In genomic region chr7:47302560-47302959, GRCh38 we compare ENCODE assay signal across 12 cellular contexts.
"Had no signal": no experiment of that assay in that cellular context is flagged by ENCODE, and none has a peak within 500 bp of the region (broad histone marks: within the 10 kb centered on the region; RNA-seq: fewer than 3 reads in every experiment).

No MANE protein-coding gene starts in this region.

- H3K36me3 ChIP-seq: ovary had no signal

- H3K27ac ChIP-seq: ovary, suprapubic skin had no signal

- H3K4me1 ChIP-seq: suprapubic skin had no signal

- H3K36me3 Mint-ChIP-seq: activated naive CD8-positive, alpha-beta T cell treated with anti-CD3 and anti-CD28 coated beads, Interleukin-2, amount 10 ng/mL, durations not matched to agents 7 days and 5 days had no signal

- H3K4me1 Mint-ChIP-seq: activated CD4-positive, alpha-beta memory T cell treated with anti-CD3 and anti-CD28 coated beads, Interleukin-2, amount 10 ng/mL, durations not matched to agents 7 days and 5 days; activated naive CD8-positive, alpha-beta T cell treated with anti-CD3 and anti-CD28 coated beads, Interleukin-2, amount 10 ng/mL, durations not matched to agents 7 days and 5 days; endodermal cell had no signal

- H3K27ac Mint-ChIP-seq: activated CD4-positive, alpha-beta memory T cell treated with anti-CD3 and anti-CD28 coated beads, Interleukin-2, amount 10 ng/mL, durations not matched to agents 7 days and 5 days; activated naive CD8-positive, alpha-beta T cell treated with anti-CD3 and anti-CD28 coated beads, Interleukin-2, amount 10 ng/mL, durations not matched to agents 7 days and 5 days; endodermal cell had no signal

- H3K9me3 Mint-ChIP-seq: activated CD4-positive, alpha-beta memory T cell treated with anti-CD3 and anti-CD28 coated beads, Interleukin-2, amount 10 ng/mL, durations not matched to agents 7 days and 5 days; activated naive CD8-positive, alpha-beta T cell treated with anti-CD3 and anti-CD28 coated beads, Interleukin-2, amount 10 ng/mL, durations not matched to agents 7 days and 5 days; activated T-cell treated with anti-CD3 and anti-CD28 coated beads, Interleukin-2, amount 50 U/mL, for 4 hours; endodermal cell had no signal

- H3K9me3 ChIP-seq: ovary, suprapubic skin had no signal

- H3K27me3 ChIP-seq: ovary, suprapubic skin had no signal

- H3K4me3 ChIP-seq: ovary, skin epidermis, suprapubic skin had no signal

- H3K27me3 Mint-ChIP-seq: activated CD4-positive, alpha-beta memory T cell treated with anti-CD3 and anti-CD28 coated beads, Interleukin-2, amount 10 ng/mL, durations not matched to agents 7 days and 5 days; activated naive CD8-positive, alpha-beta T cell treated with anti-CD3 and anti-CD28 coated beads, Interleukin-2, amount 10 ng/mL, durations not matched to agents 7 days and 5 days had no signal

- DNase-seq: activated CD4-positive, alpha-beta memory T cell treated with anti-CD3 and anti-CD28 coated beads, Interleukin-2, amount 10 ng/mL, durations not matched to agents 7 days and 5 days; activated gamma-delta T cell; activated naive CD8-positive, alpha-beta T cell treated with anti-CD3 and anti-CD28 coated beads, Interleukin-2, amount 10 ng/mL, durations not matched to agents 7 days and 5 days; activated T-cell treated with anti-CD3 and anti-CD28 coated beads, Interleukin-2, amount 50 U/mL, for 4 hours; endodermal cell; ovary; SIG-M5; stimulated activated CD4-positive, alpha-beta T cell treated with anti-CD3 and anti-CD28 coated beads, Interleukin-4, amount 100 ng/mL, for 4 hours; stimulated activated CD8-positive, alpha-beta memory T cell treated with anti-CD3 and anti-CD28 coated beads, Interleukin-4, amount 100 ng/mL, for 48 hours; stimulated activated naive CD8-positive, alpha-beta T cell treated with anti-CD3 and anti-CD28 coated beads, Interleukin-15, Interleukin-2, amounts not matched to agents 100 U/mL and 50 U/mL, for 24 hours had no signal

- H3K4me3 Mint-ChIP-seq: activated CD4-positive, alpha-beta memory T cell treated with anti-CD3 and anti-CD28 coated beads, Interleukin-2, amount 10 ng/mL, durations not matched to agents 7 days and 5 days; activated naive CD8-positive, alpha-beta T cell treated with anti-CD3 and anti-CD28 coated beads, Interleukin-2, amount 10 ng/mL, durations not matched to agents 7 days and 5 days; activated T-cell treated with anti-CD3 and anti-CD28 coated beads, Interleukin-2, amount 50 U/mL, for 4 hours; endodermal cell had no signal
